Comparison of ENCODE assay signal across 8 cellular contexts in genomic region chr15:90955911-90956310, GRCh38. TPM values are rescaled to one million over a fixed set of nuclear protein-coding genes. Genes with fewer than 3 reads are reported as not detected.
DNase-seq lines count a peak whose midpoint lies in the region; ATAC-seq and TF ChIP-seq lines count a peak whose summit lies in the region.

No MANE protein-coding gene starts in this region.

- 41 to 52% methylated on average over 6 to 9 of the region's 9 CpGs for WGBS in esophagus squamous epithelium, 2 donors

- TF ChIP-seq CTCF in OCI-LY3 (IDR thresholded peaks at IDR 0.05; ENCODE audit: low read depth, low read length) = no peak
- no peak for TF ChIP-seq CTCF in esophagus squamous epithelium (IDR thresholded peaks at IDR 0.05)

- H3K4me3 ChIP-seq in OCI-LY3 (ENCODE audit: low read length) (peak overlapping the region; percentile 86), esophagus squamous epithelium (peak overlapping the region in 3 of 4 donors; percentile 83 to 86 (median 84))

- peaks cover 29% of the 10 kb centered on the region for H3K79me2 ChIP-seq in OCI-LY3 (ENCODE audit: low read length)

- peak overlapping the region; percentile 92 for H3K27ac Mint-ChIP-seq in stimulated activated naive CD8-positive, alpha-beta T cell treated with anti-CD3 and anti-CD28 coated beads, Interleukin-15, Interleukin-2, amounts not matched to agents 100 ng/mL and 50 ng/mL, for 24 hours

- peak overlapping the region; percentile 88 for H3K4me3 Mint-ChIP-seq in stimulated activated naive CD8-positive, alpha-beta T cell treated with anti-CD3 and anti-CD28 coated beads, Interleukin-15, Interleukin-2, amounts not matched to agents 100 ng/mL and 50 ng/mL, for 24 hours

- H3K27me3 ChIP-seq in OCI-LY3 (ENCODE audit: low read depth, low read length) = no peaks in the 10 kb centered on the region
- H3K27me3 ChIP-seq in esophagus squamous epithelium = no peaks in the 10 kb centered on the region

- H3K36me3 ChIP-seq in OCI-LY3 (replicated peaks; ENCODE audit: low read depth, low read length) = peaks cover 32% of the 10 kb centered on the region
- peaks cover 12 to 47% (median 21%) of the 10 kb centered on the region in 3 donors for H3K36me3 ChIP-seq in esophagus squamous epithelium

- H3K4me1 ChIP-seq in OCI-LY3 (ENCODE audit: low read length) (peaks cover 10% of the 10 kb centered on the region), esophagus squamous epithelium (peaks cover 19 to 38% (median 22%) of the 10 kb centered on the region in 3 donors)

- no peaks in the 10 kb centered on the region for H3K27me3 Mint-ChIP-seq in stimulated activated naive CD8-positive, alpha-beta T cell treated with anti-CD3 and anti-CD28 coated beads, Interleukin-15, Interleukin-2, amounts not matched to agents 100 ng/mL and 50 ng/mL, for 24 hours

- H3K9me3 Mint-ChIP-seq in stimulated activated naive CD8-positive, alpha-beta T cell treated with anti-CD3 and anti-CD28 coated beads, Interleukin-15, Interleukin-2, amounts not matched to agents 100 ng/mL and 50 ng/mL, for 24 hours = no peaks in the 10 kb centered on the region

- intact Hi-C loops in esophagus squamous epithelium (cut with DNase I) = no loop called here

- H3K9ac ChIP-seq in OCI-LY3 (ENCODE audit: low read length) = peak overlapping the region; percentile 97

- H3K36me3 Mint-ChIP-seq in stimulated activated naive CD8-positive, alpha-beta T cell treated with anti-CD3 and anti-CD28 coated beads, Interleukin-15, Interleukin-2, amounts not matched to agents 100 ng/mL and 50 ng/mL, for 24 hours (ENCODE audit: low read depth) = peaks cover 44% of the 10 kb centered on the region

- peak overlapping the region; percentile 89 for H3K27ac ChIP-seq in OCI-LY3 (ENCODE audit: low read length)
- peak overlapping the region in 3 of 4 donors; percentile 7 to 96 (median 78) for H3K27ac ChIP-seq in esophagus squamous epithelium

- H4K20me1 ChIP-seq in OCI-LY3 (ENCODE audit: insufficient read depth, low read length) = no peaks in the 10 kb centered on the region

- H3K9me3 ChIP-seq in OCI-LY3 (ENCODE audit: insufficient read depth, low read length) = no peaks in the 10 kb centered on the region
- no peaks in the 10 kb centered on the region for H3K9me3 ChIP-seq in esophagus squamous epithelium

- H3K4me2 ChIP-seq in OCI-LY3 (ENCODE audit: low read length) = peak overlapping the region; percentile 68

- peaks cover 12% of the 10 kb centered on the region for H3K4me1 Mint-ChIP-seq in stimulated activated naive CD8-positive, alpha-beta T cell treated with anti-CD3 and anti-CD28 coated beads, Interleukin-15, Interleukin-2, amounts not matched to agents 100 ng/mL and 50 ng/mL, for 24 hours (ENCODE audit: low read depth)

- TF ChIP-seq POLR2A in esophagus squamous epithelium (IDR thresholded peaks at IDR 0.05) = no peak

- ATAC-seq in stimulated activated naive CD8-positive, alpha-beta T cell treated with anti-CD3 and anti-CD28 coated beads, Interleukin-15, Interleukin-2, amounts not matched to agents 100 U/mL and 50 U/mL, for 24 hours = no peak
- no peak for ATAC-seq in GM19467 (IDR thresholded peaks at IDR 0.05; ENCODE audit: unreplicated experiment)
- ATAC-seq in GM21360 (IDR thresholded peaks at IDR 0.05; ENCODE audit: unreplicated experiment) = no peak

- no peak for DNase-seq in stimulated activated naive CD8-positive, alpha-beta T cell treated with anti-CD3 and anti-CD28 coated beads, Interleukin-15, Interleukin-2, amounts not matched to agents 100 U/mL and 50 U/mL, for 24 hours
- no peak for DNase-seq in esophagus squamous epithelium (lab: John Stamatoyannopoulos, UW)
- no peak for DNase-seq in medulla oblongata (ENCODE audit: extremely low spot score)
- DNase-seq in SKM-1 treated with dmso at 0.1 percent for 144 hours (lab: John Stamatoyannopoulos, UW; ENCODE audit: unreplicated experiment) = no peak

- no peak overlapping the region for H2AFZ ChIP-seq in OCI-LY3 (ENCODE audit: low read depth, low read length)

RNA-seq across cellular contexts. Expression of gene RCCD1, which starts 1.2 kb away (rescaled TPM):
- total RNA-seq in esophagus squamous epithelium = 10 to 100 TPM in 1 of 4 donors, 1 to 10 TPM in 3; 8.7 to 12.6 (median 9.8) TPM

RNA-seq across cellular contexts. Expression of gene UNC45A, which starts 20.8 kb away (rescaled TPM):
- total RNA-seq in esophagus squamous epithelium = 10 to 100 TPM; 38.7 to 76.0 (median 64.2) TPM

RNA-seq across cellular contexts. Expression of gene HDDC3, which starts 23.6 kb away (rescaled TPM):
- total RNA-seq in esophagus squamous epithelium = 10 to 100 TPM in 3 of 4 donors, 1 to 10 TPM in 1; 5.8 to 13.7 (median 11.7) TPM

RNA-seq across cellular contexts. Expression of gene PRC1, which starts 38.4 kb away (rescaled TPM):
- total RNA-seq in esophagus squamous epithelium = 100 to 1,000 TPM in 1 of 4 donors, 10 to 100 TPM in 3; 49.6 to 100 (median 58.4) TPM

RNA-seq across cellular contexts. Expression of gene MAN2A2, which starts 52.8 kb away (rescaled TPM):
- total RNA-seq in esophagus squamous epithelium = 10 to 100 TPM in 3 of 4 donors, 1 to 10 TPM in 1; 9.9 to 25.2 (median 12.1) TPM
